In genomic region chr9:130745210-130745800, GRCh38 we compare ENCODE assay signal across 18 cellular contexts.
"Had no signal": no experiment of that assay in that cellular context is flagged by ENCODE, and none has a peak within 500 bp of the region (broad histone marks: within the 10 kb centered on the region; RNA-seq: fewer than 3 reads in every experiment).

No MANE protein-coding gene starts in this region.

- H3K27me3 ChIP-seq: esophagus muscularis mucosa, right atrium auricular region, transverse colon, vagina had no signal

- H3K4me3 ChIP-seq: esophagus muscularis mucosa, right atrium auricular region, skin epidermis, transverse colon, vagina had no signal

- H3K36me3 ChIP-seq: esophagus muscularis mucosa, right atrium auricular region, transverse colon, vagina had no signal

- H3K27ac ChIP-seq: esophagus muscularis mucosa, right atrium auricular region, skin epidermis, transverse colon, vagina had no signal

- DNase-seq: activated CD4-positive, alpha-beta T cell treated with anti-CD3 and anti-CD28 coated beads, Interleukin-2, amount 50 U/mL, for 4 hours; activated CD4-positive, CD25-positive, alpha-beta regulatory T cell treated with anti-CD3 and anti-CD28 coated beads, Interleukin-2, amount 50 U/mL, for 72 hours; activated naive CD4-positive, alpha-beta T cell treated with Interleukin-2 at 50 U/mL for 16 hours; activated naive CD8-positive, alpha-beta T cell treated with anti-CD3 and anti-CD28 coated beads, Interleukin-2, amount 50 U/mL, for 24 hours; aorta; hippocampal formation; kidney; left ventricle myocardium superior; naive thymus-derived CD8-positive, alpha-beta T cell; stimulated activated CD4-positive, alpha-beta T cell treated with anti-CD3 and anti-CD28 coated beads, Interleukin-15, amount 100 ng/mL, for 24 hours; stimulated activated CD4-positive, alpha-beta T cell treated with anti-CD3 and anti-CD28 coated beads, Interleukin-4, amount 100 ng/mL, for 1 hour; stimulated activated naive CD4-positive, alpha-beta T cell treated with Interleukin-2 at 50 U/mL for 16 hours; transverse colon had no signal

- H3K9me3 ChIP-seq: esophagus muscularis mucosa, right atrium auricular region, transverse colon, vagina had no signal

- ATAC-seq: activated naive CD8-positive, alpha-beta T cell treated with anti-CD3 and anti-CD28 coated beads, Interleukin-2, amount 50 U/mL, for 24 hours; activated T-helper 17 cell treated with anti-CD3 and anti-CD28 coated beads, Interleukin-2, amount 50 U/mL, for 72 hours; left ventricle myocardium superior; naive thymus-derived CD8-positive, alpha-beta T cell had no signal

- H3K4me1 ChIP-seq: vagina had no signal
